Comparison of ENCODE assay signal across 22 cellular contexts in genomic region chr12:5516781-5517180, GRCh38.
"Had no signal": no experiment of that assay in that cellular context is flagged by ENCODE, and none has a peak within 500 bp of the region (broad histone marks: within the 10 kb centered on the region; RNA-seq: fewer than 3 reads in every experiment).

No MANE protein-coding gene starts in this region.

- H3K4me1 ChIP-seq: parathyroid adenoma, psoas muscle, tibial nerve had no signal

- DNase-seq: activated CD4-positive, alpha-beta T cell treated with anti-CD3 and anti-CD28 coated beads for 36 hours; activated CD4-positive, alpha-beta T cell treated with anti-CD3 and anti-CD28 coated beads, Interleukin-2, amount 50 U/mL, for 4 hours; activated CD4-positive, CD25-positive, alpha-beta regulatory T cell; activated naive CD4-positive, alpha-beta T cell; activated T-cell treated with anti-CD3 and anti-CD28 coated beads for 4 hours; activated T-cell treated with anti-CD3 and anti-CD28 coated beads, Interleukin-2, amount 50 U/mL, for 72 hours; anterior cingulate cortex; dermis blood vessel endothelial cell; effector CD8-positive, alpha-beta T cell; kidney glomerular epithelial cell; lower lobe of right lung; nephron progenitor cell; nucleus accumbens; psoas muscle; stimulated activated naive CD4-positive, alpha-beta T cell treated with Interleukin-2 at 50 U/mL for 16 hours; T-helper 2 cell had no signal

- FAIRE-seq: bronchial epithelial cell had no signal

- H3K36me3 ChIP-seq: gastroesophageal sphincter, left lung, lower lobe of right lung, right atrium auricular region, tibial nerve had no signal

- H3K27me3 ChIP-seq: gastroesophageal sphincter, right atrium auricular region, tibial nerve had no signal

- H3K9me3 ChIP-seq: gastroesophageal sphincter, left lung, lower lobe of right lung, psoas muscle, right atrium auricular region, tibial nerve had no signal

- H3K9ac ChIP-seq: parathyroid adenoma had no signal

- H2AFZ ChIP-seq: parathyroid adenoma had no signal

- ATAC-seq: activated CD4-positive, alpha-beta T cell treated with anti-CD3 and anti-CD28 coated beads for 36 hours; activated T-cell treated with anti-CD3 and anti-CD28 coated beads, Interleukin-2, amount 50 U/mL, for 72 hours; gastroesophageal sphincter; left lung; lower lobe of right lung; psoas muscle had no signal

- H3K4me3 ChIP-seq: gastroesophageal sphincter, left lung, lower lobe of right lung, psoas muscle, right atrium auricular region, tibial nerve had no signal

- H3K27ac ChIP-seq: gastroesophageal sphincter, left lung, lower lobe of right lung, parathyroid adenoma, psoas muscle, right atrium auricular region, tibial nerve had no signal

- H3K79me2 ChIP-seq: parathyroid adenoma had no signal
